ENCODE assay signal across 1 cellular context in the genomic region with DNA sequence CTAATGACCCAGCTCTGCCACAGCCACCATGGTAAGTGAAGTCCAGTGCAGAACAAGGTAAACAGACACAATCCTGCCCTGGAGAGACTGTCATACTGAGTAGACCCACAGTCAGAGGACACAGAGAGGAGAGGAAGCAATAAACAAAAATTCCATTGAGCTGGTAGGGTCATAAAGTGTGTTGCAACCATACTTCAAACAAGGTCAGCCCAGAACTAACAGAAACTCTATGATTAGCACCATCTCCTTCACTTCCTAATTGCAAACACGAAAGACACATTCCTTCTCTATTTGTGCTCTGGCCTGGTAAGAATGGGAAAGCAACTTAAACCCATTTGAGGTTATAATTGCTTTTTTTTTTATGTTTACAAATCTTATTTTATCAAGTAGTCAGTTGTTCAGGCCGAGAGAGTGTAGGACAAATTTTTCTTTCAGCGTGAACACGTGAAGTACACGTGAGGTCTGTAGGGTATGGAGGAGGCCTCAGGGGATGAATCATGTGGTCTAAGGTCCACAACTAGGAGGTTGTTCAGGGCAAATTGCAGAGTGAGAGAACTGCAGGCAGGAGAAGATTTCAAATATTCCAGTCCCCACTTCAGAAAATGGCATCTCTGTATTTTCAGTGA.
TF ChIP-seq lines count a peak whose summit lies in the region.

No MANE protein-coding gene starts in this region.

TF ChIP-seq in HepG2, 621 proteins besides CTCF, POLR2A, EP300 and RAD21 (continued from another document and continues in another):
- TF ChIP-seq RCOR2 (CRISPR knock-in tag; IDR thresholded peaks at IDR 0.05) (peak; percentile 82; the same call in 1 of the 2 replicates), ZFAT (CRISPR knock-in tag; conservative IDR thresholded peaks at IDR 0.05) (no peak), ZBTB20 (CRISPR knock-in tag; IDR thresholded peaks at IDR 0.05; ENCODE audit: borderline replicate concordance, low read depth) (peak; percentile 89; the same call in 1 of the 2 replicates), SCMH1 (CRISPR knock-in tag; IDR thresholded peaks at IDR 0.05; ENCODE audit: borderline replicate concordance) (no peak), FOXK2 (IDR thresholded peaks at IDR 0.05) (peak; percentile 71; the same call in 1 of the 2 replicates), ERF (CRISPR knock-in tag; IDR thresholded peaks at IDR 0.05) (peak; percentile 98), IRF2 (CRISPR knock-in tag; IDR thresholded peaks at IDR 0.05) (peak; percentile 94), NFIC (IDR thresholded peaks at IDR 0.05; ENCODE audit: low read length) (peak; percentile 90; the same call in 1 of the 2 replicates), KLF15 (CRISPR knock-in tag; IDR thresholded peaks at IDR 0.05; ENCODE audit: borderline replicate concordance) (peak; percentile 73; the same call in 1 of the 2 replicates), MXD4 (CRISPR knock-in tag; IDR thresholded peaks at IDR 0.05) (peak; percentile 94), SETDB1 (CRISPR knock-in tag; IDR thresholded peaks at IDR 0.05; ENCODE audit: borderline replicate concordance) (no peak), ZFY (CRISPR knock-in tag; IDR thresholded peaks at IDR 0.05) (peak; percentile 76), ZNF792 (CRISPR knock-in tag; IDR thresholded peaks at IDR 0.05) (peak; percentile 95), RNF2 (conservative IDR thresholded peaks at IDR 0.05; ENCODE audit: low read depth) (peak; percentile 94), FOXO1 (CRISPR knock-in tag; IDR thresholded peaks at IDR 0.05) (peak; percentile 91), NCOR1 (IDR thresholded peaks at IDR 0.05; ENCODE audit: borderline replicate concordance, low read length) (peak; percentile 97), KAT7 (CRISPR knock-in tag; IDR thresholded peaks at IDR 0.05; ENCODE audit: borderline replicate concordance) (peak; percentile 72), ZZZ3 (CRISPR knock-in tag; IDR thresholded peaks at IDR 0.05; ENCODE audit: borderline replicate concordance) (0 out of 2 replicates have a peak, but pooled peaks have one; percentile 63), HOXA3 (CRISPR knock-in tag; IDR thresholded peaks at IDR 0.05) (peak; percentile 81)
- TF ChIP-seq, protein P1, sequence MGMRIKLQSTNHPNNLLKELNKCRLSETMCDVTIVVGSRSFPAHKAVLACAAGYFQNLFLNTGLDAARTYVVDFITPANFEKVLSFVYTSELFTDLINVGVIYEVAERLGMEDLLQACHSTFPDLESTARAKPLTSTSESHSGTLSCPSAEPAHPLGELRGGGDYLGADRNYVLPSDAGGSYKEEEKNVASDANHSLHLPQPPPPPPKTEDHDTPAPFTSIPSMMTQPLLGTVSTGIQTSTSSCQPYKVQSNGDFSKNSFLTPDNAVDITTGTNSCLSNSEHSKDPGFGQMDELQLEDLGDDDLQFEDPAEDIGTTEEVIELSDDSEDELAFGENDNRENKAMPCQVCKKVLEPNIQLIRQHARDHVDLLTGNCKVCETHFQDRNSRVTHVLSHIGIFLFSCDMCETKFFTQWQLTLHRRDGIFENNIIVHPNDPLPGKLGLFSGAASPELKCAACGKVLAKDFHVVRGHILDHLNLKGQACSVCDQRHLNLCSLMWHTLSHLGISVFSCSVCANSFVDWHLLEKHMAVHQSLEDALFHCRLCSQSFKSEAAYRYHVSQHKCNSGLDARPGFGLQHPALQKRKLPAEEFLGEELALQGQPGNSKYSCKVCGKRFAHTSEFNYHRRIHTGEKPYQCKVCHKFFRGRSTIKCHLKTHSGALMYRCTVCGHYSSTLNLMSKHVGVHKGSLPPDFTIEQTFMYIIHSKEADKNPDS (CRISPR knock-in tag; IDR thresholded peaks at IDR 0.05) = peak; percentile 95
- TF ChIP-seq, protein P2, sequence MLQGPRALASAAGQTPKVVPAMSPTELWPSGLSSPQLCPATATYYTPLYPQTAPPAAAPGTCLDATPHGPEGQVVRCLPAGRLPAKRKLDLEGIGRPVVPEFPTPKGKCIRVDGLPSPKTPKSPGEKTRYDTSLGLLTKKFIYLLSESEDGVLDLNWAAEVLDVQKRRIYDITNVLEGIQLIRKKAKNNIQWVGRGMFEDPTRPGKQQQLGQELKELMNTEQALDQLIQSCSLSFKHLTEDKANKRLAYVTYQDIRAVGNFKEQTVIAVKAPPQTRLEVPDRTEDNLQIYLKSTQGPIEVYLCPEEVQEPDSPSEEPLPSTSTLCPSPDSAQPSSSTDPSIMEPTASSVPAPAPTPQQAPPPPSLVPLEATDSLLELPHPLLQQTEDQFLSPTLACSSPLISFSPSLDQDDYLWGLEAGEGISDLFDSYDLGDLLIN (CRISPR knock-in tag; IDR thresholded peaks at IDR 0.05; ENCODE audit: borderline replicate concordance) = no peak
- TF ChIP-seq, protein P3, sequence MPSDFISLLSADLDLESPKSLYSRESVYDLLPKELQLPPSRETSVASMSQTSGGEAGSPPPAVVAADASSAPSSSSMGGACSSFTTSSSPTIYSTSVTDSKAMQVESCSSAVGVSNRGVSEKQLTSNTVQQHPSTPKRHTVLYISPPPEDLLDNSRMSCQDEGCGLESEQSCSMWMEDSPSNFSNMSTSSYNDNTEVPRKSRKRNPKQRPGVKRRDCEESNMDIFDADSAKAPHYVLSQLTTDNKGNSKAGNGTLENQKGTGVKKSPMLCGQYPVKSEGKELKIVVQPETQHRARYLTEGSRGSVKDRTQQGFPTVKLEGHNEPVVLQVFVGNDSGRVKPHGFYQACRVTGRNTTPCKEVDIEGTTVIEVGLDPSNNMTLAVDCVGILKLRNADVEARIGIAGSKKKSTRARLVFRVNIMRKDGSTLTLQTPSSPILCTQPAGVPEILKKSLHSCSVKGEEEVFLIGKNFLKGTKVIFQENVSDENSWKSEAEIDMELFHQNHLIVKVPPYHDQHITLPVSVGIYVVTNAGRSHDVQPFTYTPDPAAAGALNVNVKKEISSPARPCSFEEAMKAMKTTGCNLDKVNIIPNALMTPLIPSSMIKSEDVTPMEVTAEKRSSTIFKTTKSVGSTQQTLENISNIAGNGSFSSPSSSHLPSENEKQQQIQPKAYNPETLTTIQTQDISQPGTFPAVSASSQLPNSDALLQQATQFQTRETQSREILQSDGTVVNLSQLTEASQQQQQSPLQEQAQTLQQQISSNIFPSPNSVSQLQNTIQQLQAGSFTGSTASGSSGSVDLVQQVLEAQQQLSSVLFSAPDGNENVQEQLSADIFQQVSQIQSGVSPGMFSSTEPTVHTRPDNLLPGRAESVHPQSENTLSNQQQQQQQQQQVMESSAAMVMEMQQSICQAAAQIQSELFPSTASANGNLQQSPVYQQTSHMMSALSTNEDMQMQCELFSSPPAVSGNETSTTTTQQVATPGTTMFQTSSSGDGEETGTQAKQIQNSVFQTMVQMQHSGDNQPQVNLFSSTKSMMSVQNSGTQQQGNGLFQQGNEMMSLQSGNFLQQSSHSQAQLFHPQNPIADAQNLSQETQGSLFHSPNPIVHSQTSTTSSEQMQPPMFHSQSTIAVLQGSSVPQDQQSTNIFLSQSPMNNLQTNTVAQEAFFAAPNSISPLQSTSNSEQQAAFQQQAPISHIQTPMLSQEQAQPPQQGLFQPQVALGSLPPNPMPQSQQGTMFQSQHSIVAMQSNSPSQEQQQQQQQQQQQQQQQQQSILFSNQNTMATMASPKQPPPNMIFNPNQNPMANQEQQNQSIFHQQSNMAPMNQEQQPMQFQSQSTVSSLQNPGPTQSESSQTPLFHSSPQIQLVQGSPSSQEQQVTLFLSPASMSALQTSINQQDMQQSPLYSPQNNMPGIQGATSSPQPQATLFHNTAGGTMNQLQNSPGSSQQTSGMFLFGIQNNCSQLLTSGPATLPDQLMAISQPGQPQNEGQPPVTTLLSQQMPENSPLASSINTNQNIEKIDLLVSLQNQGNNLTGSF (CRISPR knock-in tag; IDR thresholded peaks at IDR 0.05) = no peak
- TF ChIP-seq, protein P4, sequence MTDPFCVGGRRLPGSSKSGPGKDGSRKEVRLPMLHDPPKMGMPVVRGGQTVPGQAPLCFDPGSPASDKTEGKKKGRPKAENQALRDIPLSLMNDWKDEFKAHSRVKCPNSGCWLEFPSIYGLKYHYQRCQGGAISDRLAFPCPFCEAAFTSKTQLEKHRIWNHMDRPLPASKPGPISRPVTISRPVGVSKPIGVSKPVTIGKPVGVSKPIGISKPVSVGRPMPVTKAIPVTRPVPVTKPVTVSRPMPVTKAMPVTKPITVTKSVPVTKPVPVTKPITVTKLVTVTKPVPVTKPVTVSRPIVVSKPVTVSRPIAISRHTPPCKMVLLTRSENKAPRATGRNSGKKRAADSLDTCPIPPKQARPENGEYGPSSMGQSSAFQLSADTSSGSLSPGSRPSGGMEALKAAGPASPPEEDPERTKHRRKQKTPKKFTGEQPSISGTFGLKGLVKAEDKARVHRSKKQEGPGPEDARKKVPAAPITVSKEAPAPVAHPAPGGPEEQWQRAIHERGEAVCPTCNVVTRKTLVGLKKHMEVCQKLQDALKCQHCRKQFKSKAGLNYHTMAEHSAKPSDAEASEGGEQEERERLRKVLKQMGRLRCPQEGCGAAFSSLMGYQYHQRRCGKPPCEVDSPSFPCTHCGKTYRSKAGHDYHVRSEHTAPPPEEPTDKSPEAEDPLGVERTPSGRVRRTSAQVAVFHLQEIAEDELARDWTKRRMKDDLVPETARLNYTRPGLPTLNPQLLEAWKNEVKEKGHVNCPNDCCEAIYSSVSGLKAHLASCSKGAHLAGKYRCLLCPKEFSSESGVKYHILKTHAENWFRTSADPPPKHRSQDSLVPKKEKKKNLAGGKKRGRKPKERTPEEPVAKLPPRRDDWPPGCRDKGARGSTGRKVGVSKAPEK (CRISPR knock-in tag; IDR thresholded peaks at IDR 0.05; ENCODE audit: borderline replicate concordance) = peak; percentile 96; the same call in 1 of the 2 replicates
- TF ChIP-seq, protein P5, sequence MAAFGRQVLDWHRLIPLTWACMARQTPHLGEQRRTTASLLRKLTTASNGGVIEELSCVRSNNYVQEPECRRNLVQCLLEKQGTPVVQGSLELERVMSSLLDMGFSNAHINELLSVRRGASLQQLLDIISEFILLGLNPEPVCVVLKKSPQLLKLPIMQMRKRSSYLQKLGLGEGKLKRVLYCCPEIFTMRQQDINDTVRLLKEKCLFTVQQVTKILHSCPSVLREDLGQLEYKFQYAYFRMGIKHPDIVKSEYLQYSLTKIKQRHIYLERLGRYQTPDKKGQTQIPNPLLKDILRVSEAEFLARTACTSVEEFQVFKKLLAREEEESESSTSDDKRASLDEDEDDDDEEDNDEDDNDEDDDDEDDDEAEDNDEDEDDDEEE (CRISPR knock-in tag; IDR thresholded peaks at IDR 0.05) = peak; percentile 90
- TF ChIP-seq, protein P6, sequence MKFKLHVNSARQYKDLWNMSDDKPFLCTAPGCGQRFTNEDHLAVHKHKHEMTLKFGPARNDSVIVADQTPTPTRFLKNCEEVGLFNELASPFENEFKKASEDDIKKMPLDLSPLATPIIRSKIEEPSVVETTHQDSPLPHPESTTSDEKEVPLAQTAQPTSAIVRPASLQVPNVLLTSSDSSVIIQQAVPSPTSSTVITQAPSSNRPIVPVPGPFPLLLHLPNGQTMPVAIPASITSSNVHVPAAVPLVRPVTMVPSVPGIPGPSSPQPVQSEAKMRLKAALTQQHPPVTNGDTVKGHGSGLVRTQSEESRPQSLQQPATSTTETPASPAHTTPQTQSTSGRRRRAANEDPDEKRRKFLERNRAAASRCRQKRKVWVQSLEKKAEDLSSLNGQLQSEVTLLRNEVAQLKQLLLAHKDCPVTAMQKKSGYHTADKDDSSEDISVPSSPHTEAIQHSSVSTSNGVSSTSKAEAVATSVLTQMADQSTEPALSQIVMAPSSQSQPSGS (CRISPR knock-in tag; IDR thresholded peaks at IDR 0.05) = peak; percentile 82; the same call in 1 of the 2 replicates
- TF ChIP-seq, protein P7, sequence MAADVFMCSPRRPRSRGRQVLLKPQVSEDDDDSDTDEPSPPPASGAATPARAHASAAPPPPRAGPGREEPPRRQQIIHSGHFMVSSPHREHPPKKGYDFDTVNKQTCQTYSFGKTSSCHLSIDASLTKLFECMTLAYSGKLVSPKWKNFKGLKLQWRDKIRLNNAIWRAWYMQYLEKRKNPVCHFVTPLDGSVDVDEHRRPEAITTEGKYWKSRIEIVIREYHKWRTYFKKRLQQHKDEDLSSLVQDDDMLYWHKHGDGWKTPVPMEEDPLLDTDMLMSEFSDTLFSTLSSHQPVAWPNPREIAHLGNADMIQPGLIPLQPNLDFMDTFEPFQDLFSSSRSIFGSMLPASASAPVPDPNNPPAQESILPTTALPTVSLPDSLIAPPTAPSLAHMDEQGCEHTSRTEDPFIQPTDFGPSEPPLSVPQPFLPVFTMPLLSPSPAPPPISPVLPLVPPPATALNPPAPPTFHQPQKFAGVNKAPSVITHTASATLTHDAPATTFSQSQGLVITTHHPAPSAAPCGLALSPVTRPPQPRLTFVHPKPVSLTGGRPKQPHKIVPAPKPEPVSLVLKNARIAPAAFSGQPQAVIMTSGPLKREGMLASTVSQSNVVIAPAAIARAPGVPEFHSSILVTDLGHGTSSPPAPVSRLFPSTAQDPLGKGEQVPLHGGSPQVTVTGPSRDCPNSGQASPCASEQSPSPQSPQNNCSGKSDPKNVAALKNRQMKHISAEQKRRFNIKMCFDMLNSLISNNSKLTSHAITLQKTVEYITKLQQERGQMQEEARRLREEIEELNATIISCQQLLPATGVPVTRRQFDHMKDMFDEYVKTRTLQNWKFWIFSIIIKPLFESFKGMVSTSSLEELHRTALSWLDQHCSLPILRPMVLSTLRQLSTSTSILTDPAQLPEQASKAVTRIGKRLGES (CRISPR knock-in tag; IDR thresholded peaks at IDR 0.05; ENCODE audit: borderline replicate concordance) = peak; percentile 99
- TF ChIP-seq, protein P8, sequence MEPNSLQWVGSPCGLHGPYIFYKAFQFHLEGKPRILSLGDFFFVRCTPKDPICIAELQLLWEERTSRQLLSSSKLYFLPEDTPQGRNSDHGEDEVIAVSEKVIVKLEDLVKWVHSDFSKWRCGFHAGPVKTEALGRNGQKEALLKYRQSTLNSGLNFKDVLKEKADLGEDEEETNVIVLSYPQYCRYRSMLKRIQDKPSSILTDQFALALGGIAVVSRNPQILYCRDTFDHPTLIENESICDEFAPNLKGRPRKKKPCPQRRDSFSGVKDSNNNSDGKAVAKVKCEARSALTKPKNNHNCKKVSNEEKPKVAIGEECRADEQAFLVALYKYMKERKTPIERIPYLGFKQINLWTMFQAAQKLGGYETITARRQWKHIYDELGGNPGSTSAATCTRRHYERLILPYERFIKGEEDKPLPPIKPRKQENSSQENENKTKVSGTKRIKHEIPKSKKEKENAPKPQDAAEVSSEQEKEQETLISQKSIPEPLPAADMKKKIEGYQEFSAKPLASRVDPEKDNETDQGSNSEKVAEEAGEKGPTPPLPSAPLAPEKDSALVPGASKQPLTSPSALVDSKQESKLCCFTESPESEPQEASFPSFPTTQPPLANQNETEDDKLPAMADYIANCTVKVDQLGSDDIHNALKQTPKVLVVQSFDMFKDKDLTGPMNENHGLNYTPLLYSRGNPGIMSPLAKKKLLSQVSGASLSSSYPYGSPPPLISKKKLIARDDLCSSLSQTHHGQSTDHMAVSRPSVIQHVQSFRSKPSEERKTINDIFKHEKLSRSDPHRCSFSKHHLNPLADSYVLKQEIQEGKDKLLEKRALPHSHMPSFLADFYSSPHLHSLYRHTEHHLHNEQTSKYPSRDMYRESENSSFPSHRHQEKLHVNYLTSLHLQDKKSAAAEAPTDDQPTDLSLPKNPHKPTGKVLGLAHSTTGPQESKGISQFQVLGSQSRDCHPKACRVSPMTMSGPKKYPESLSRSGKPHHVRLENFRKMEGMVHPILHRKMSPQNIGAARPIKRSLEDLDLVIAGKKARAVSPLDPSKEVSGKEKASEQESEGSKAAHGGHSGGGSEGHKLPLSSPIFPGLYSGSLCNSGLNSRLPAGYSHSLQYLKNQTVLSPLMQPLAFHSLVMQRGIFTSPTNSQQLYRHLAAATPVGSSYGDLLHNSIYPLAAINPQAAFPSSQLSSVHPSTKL (CRISPR knock-in tag; IDR thresholded peaks at IDR 0.05) = peak; percentile 98
- TF ChIP-seq, protein P9, sequence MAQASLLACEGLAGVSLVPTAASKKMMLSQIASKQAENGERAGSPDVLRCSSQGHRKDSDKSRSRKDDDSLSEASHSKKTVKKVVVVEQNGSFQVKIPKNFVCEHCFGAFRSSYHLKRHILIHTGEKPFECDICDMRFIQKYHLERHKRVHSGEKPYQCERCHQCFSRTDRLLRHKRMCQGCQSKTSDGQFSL (CRISPR knock-in tag; IDR thresholded peaks at IDR 0.05) = peak; percentile 60; the same call in 1 of the 2 replicates
